In the genomic region with DNA sequence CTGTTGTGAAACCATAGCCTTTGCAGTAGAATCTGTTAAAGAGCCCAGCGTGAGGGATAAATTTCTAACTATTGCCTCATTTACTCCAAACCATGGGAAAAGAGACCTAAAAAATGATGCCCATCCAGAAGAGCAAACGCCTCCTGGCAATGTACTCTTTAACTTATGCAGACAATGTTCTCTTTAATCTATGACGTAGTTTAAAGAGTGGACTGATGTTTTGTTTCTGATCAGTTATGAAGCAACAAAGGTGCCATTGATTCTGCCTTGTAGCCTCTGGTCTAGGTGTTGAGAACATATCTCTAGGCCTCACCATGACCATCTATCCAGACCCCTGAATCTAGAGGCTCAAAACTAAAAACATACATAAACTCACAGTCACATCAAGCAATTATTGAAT, we compare ENCODE assay signal across 28 cellular contexts. TPM values are rescaled to one million over a fixed set of nuclear protein-coding genes. Genes with fewer than 3 reads are reported as not detected.
"Had no signal": no experiment of that assay in that cellular context is flagged by ENCODE, and none has a peak within 500 bp of the region (broad histone marks: within the 10 kb centered on the region; RNA-seq: fewer than 3 reads in every experiment).

No MANE protein-coding gene starts in this region.

- H3K4me2 ChIP-seq: PC-9 had no signal

- H3K9me3 Mint-ChIP-seq: T-helper 1 cell treated with Interleukin-12 subunit alpha and Interleukin-12 subunit beta and Interleukin-4 antibody, amounts not matched to agents 30 μg/mL and 1 μg/mL, for 36 hours had no signal

- H3K4me1 ChIP-seq: Peyer's patch had no signal

- H3K36me3 ChIP-seq: Peyer's patch, SJCRH30 had no signal

- H3K4me3 ChIP-seq: PC-9, Peyer's patch, SJCRH30, SK-N-MC had no signal

- H2AFZ ChIP-seq: PC-9 had no signal

- H3K4me3 Mint-ChIP-seq: T-cell; T-helper 1 cell treated with Interleukin-12 subunit alpha and Interleukin-12 subunit beta and Interleukin-4 antibody, amounts not matched to agents 30 μg/mL and 1 μg/mL, for 36 hours had no signal

- H3K36me3 Mint-ChIP-seq: T-cell had no signal

- H3K4me1 Mint-ChIP-seq: T-cell had no signal

- H3K27ac ChIP-seq: HL-60, PC-9, Peyer's patch, SJCRH30, SK-N-MC had no signal

- DNase-seq: IMR-90, KG1, MV-4-11, NCI-H1048, NCI-H1105, NCI-H1417, NCI-H1436 treated with DMSO at 0.1 percent for 48 hours, NCI-H1694, NCI-H187 treated with DMSO at 0.1 percent for 48 hours, NCI-H2029 treated with DMSO at 0.1 percent for 48 hours, NCI-H2227 treated with DMSO at 0.1 percent for 48 hours, NCI-H524, NCI-H526 treated with DMSO at 0.1 percent for 48 hours, NCI-H748 treated with DMSO at 0.1 percent for 48 hours, OCI-M1, PC-9, Peyer's patch, SHP77 treated with DMSO at 0.1 percent for 48 hours, SJCRH30, T-cell had no signal

- H3K27me3 ChIP-seq: Peyer's patch, SJCRH30 had no signal

- H3K27ac Mint-ChIP-seq: T-cell; T-helper 1 cell treated with Interleukin-12 subunit alpha and Interleukin-12 subunit beta and Interleukin-4 antibody, amounts not matched to agents 30 μg/mL and 1 μg/mL, for 36 hours had no signal

- ATAC-seq: Right ventricle myocardium inferior, T-cell had no signal

RNA-seq across cellular contexts. Expression of a gene that starts 13.4 kb away (rescaled TPM):
- total RNA-seq: NCI-H460, SJCRH30, T-cell had no signal

RNA-seq across cellular contexts. Expression of a gene that starts 34.8 kb away (rescaled TPM):
- total RNA-seq: LHCN-M2, MCF 10A, NCI-H460, RPMI7951, T-cell had no signal
